Comparison of ENCODE assay signal across 1 cellular context in the genomic region with DNA sequence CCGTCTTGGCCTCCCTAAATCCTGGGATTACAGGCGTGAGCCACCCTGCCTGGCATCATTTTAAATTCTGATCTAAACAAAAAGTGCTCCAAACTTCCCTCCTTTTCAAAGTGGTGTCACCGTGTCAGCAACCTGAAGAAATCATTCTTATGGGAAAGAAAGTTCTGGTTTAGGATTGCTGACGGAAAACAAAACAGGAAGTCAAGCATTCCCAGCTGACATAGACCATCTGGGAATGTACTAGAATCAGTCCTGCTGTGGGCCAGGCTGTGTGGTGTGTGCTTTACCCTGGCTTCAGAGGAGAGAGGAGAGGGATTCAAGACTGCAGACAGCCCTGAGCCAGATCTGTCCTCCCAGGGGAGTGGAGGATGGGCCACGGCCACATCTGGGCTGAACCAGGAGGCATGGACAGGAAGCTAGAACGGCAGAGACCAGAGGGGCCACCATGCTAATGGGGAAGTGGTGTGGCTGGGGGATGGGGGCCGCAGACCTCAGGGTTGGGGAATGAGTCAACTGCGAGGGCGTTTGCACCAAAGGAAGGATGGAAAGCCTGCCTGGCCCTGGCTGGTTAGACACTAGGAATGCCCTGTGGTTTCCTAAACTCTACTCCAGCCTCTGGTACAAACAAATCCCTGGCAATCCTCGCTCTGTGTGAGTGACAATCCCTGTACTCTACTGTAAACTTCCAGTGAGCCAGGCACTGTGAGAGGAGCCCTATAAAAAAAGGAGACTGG.
A peak's percentile ranks its signal among the peaks of the same experiment; 100 is the strongest.
TF ChIP-seq lines count a peak whose summit lies in the region.

No MANE protein-coding gene starts in this region.

TF ChIP-seq in HepG2, 621 proteins besides CTCF, POLR2A, EP300 and RAD21 (continued from another document):
- TF ChIP-seq, protein P1, sequence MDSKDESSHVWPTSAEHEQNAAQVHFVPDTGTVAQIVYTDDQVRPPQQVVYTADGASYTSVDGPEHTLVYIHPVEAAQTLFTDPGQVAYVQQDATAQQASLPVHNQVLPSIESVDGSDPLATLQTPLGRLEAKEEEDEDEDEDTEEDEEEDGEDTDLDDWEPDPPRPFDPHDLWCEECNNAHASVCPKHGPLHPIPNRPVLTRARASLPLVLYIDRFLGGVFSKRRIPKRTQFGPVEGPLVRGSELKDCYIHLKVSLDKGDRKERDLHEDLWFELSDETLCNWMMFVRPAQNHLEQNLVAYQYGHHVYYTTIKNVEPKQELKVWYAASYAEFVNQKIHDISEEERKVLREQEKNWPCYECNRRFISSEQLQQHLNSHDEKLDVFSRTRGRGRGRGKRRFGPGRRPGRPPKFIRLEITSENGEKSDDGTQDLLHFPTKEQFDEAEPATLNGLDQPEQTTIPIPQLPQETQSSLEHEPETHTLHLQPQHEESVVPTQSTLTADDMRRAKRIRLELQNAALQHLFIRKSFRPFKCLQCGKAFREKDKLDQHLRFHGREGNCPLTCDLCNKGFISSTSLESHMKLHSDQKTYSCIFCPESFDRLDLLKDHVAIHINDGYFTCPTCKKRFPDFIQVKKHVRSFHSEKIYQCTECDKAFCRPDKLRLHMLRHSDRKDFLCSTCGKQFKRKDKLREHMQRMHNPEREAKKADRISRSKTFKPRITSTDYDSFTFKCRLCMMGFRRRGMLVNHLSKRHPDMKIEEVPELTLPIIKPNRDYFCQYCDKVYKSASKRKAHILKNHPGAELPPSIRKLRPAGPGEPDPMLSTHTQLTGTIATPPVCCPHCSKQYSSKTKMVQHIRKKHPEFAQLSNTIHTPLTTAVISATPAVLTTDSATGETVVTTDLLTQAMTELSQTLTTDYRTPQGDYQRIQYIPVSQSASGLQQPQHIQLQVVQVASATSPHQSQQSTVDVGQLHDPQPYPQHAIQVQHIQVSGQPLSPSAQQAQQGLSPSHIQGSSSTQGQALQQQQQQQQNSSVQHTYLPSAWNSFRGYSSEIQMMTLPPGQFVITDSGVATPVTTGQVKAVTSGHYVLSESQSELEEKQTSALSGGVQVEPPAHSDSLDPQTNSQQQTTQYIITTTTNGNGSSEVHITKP (CRISPR knock-in tag; IDR thresholded peaks at IDR 0.05; ENCODE audit: low read depth): 0 out of 2 replicates have a peak, but pooled peaks have one; percentile 22
- TF ChIP-seq, protein P2, sequence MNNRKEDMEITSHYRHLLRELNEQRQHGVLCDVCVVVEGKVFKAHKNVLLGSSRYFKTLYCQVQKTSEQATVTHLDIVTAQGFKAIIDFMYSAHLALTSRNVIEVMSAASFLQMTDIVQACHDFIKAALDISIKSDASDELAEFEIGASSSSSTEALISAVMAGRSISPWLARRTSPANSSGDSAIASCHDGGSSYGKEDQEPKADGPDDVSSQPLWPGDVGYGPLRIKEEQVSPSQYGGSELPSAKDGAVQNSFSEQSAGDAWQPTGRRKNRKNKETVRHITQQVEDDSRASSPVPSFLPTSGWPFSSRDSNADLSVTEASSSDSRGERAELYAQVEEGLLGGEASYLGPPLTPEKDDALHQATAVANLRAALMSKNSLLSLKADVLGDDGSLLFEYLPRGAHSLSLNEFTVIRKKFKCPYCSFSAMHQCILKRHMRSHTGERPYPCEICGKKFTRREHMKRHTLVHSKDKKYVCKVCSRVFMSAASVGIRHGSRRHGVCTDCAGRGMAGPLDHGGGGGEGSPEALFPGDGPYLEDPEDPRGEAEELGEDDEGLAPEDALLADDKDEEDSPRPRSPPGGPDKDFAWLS (CRISPR knock-in tag; IDR thresholded peaks at IDR 0.05; ENCODE audit: borderline replicate concordance): no peak
- TF ChIP-seq ZNF333 (CRISPR knock-in tag; IDR thresholded peaks at IDR 0.05; ENCODE audit: borderline replicate concordance): no peak
- no peak for TF ChIP-seq ZNF841 (CRISPR knock-in tag; IDR thresholded peaks at IDR 0.05; ENCODE audit: borderline replicate concordance)
- no peak for TF ChIP-seq ZNF235 (CRISPR knock-in tag; IDR thresholded peaks at IDR 0.05; ENCODE audit: borderline replicate concordance)
- TF ChIP-seq POLR2AphosphoS2 (IDR thresholded peaks at IDR 0.05; ENCODE audit: low read depth, low read length): no peak
- TF ChIP-seq ZNF317 (CRISPR knock-in tag; IDR thresholded peaks at IDR 0.05): no peak
- 0 out of 2 replicates have a peak, but pooled peaks have one; percentile 41 for TF ChIP-seq ZFP90 (CRISPR knock-in tag; IDR thresholded peaks at IDR 0.05; ENCODE audit: borderline replicate concordance)
- TF ChIP-seq XRCC5 (optimal IDR thresholded peaks at IDR 0.05; ENCODE audit: low read length): peak; percentile 60
- peak; percentile 51; the same call in 1 of the 2 replicates for TF ChIP-seq ZNF292 (CRISPR knock-in tag; IDR thresholded peaks at IDR 0.05; ENCODE audit: borderline replicate concordance, low read depth)
- TF ChIP-seq ZNF775 (CRISPR knock-in tag; IDR thresholded peaks at IDR 0.05; ENCODE audit: borderline replicate concordance): no peak
- peak; percentile 59 for TF ChIP-seq ELF3 (CRISPR knock-in tag; IDR thresholded peaks at IDR 0.05)
- TF ChIP-seq MYC (CRISPR knock-in tag; IDR thresholded peaks at IDR 0.05; ENCODE audit: borderline replicate concordance): peak; percentile 28; the same call in 1 of the 2 replicates
- TF ChIP-seq, protein P3, sequence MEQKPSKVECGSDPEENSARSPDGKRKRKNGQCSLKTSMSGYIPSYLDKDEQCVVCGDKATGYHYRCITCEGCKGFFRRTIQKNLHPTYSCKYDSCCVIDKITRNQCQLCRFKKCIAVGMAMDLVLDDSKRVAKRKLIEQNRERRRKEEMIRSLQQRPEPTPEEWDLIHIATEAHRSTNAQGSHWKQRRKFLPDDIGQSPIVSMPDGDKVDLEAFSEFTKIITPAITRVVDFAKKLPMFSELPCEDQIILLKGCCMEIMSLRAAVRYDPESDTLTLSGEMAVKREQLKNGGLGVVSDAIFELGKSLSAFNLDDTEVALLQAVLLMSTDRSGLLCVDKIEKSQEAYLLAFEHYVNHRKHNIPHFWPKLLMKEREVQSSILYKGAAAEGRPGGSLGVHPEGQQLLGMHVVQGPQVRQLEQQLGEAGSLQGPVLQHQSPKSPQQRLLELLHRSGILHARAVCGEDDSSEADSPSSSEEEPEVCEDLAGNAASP (CRISPR knock-in tag; IDR thresholded peaks at IDR 0.05; ENCODE audit: borderline replicate concordance): 0 out of 2 replicates have a peak, but pooled peaks have one; percentile 20
- peak; percentile 22; the same call in 1 of the 2 replicates for TF ChIP-seq RARA (CRISPR knock-in tag; IDR thresholded peaks at IDR 0.05)
- TF ChIP-seq FOSL2 (CRISPR knock-in tag; IDR thresholded peaks at IDR 0.05): peak; percentile 81
- peak; percentile 36; the same call in 1 of the 2 replicates for TF ChIP-seq NFKB2 (CRISPR knock-in tag; IDR thresholded peaks at IDR 0.05; ENCODE audit: borderline replicate concordance)
- TF ChIP-seq, protein P4, sequence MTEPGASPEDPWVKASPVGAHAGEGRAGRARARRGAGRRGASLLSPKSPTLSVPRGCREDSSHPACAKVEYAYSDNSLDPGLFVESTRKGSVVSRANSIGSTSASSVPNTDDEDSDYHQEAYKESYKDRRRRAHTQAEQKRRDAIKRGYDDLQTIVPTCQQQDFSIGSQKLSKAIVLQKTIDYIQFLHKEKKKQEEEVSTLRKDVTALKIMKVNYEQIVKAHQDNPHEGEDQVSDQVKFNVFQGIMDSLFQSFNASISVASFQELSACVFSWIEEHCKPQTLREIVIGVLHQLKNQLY (CRISPR knock-in tag; IDR thresholded peaks at IDR 0.05): 0 out of 2 replicates have a peak, but pooled peaks have one; percentile 25
- TF ChIP-seq GABPB1 (CRISPR knock-in tag; IDR thresholded peaks at IDR 0.05): peak; percentile 60
- 0 out of 2 replicates have a peak, but pooled peaks have one; percentile 8 for TF ChIP-seq GABPA (IDR thresholded peaks at IDR 0.05; ENCODE audit: low read depth, low read length)
- TF ChIP-seq GABPA (CRISPR knock-in tag; IDR thresholded peaks at IDR 0.05; ENCODE audit: low read depth): no peak; the same call in 1 of the 2 replicates
- TF ChIP-seq PHF8 (CRISPR knock-in tag; IDR thresholded peaks at IDR 0.05): no peak
- no peak for TF ChIP-seq MLLT10 (CRISPR knock-in tag; IDR thresholded peaks at IDR 0.05)
- peak; percentile 67 for TF ChIP-seq HOXA3 (CRISPR knock-in tag; IDR thresholded peaks at IDR 0.05)
- 0 out of 2 replicates have a peak, but pooled peaks have one; percentile 23 for TF ChIP-seq REPIN1 (CRISPR knock-in tag; IDR thresholded peaks at IDR 0.05; ENCODE audit: borderline replicate concordance, low read depth)
- TF ChIP-seq NCOA2 (CRISPR knock-in tag; IDR thresholded peaks at IDR 0.05): no peak
- TF ChIP-seq, protein P5, sequence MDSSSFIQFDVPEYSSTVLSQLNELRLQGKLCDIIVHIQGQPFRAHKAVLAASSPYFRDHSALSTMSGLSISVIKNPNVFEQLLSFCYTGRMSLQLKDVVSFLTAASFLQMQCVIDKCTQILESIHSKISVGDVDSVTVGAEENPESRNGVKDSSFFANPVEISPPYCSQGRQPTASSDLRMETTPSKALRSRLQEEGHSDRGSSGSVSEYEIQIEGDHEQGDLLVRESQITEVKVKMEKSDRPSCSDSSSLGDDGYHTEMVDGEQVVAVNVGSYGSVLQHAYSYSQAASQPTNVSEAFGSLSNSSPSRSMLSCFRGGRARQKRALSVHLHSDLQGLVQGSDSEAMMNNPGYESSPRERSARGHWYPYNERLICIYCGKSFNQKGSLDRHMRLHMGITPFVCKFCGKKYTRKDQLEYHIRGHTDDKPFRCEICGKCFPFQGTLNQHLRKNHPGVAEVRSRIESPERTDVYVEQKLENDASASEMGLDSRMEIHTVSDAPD (CRISPR knock-in tag; IDR thresholded peaks at IDR 0.05): 0 out of 2 replicates have a peak, but pooled peaks have one; percentile 37
- TF ChIP-seq POLR2G (IDR thresholded peaks at IDR 0.05; ENCODE audit: low read depth, low read length): peak; percentile 57
- no peak for TF ChIP-seq ZNF850 (CRISPR knock-in tag; conservative IDR thresholded peaks at IDR 0.05)
- no peak for TF ChIP-seq KDM4B (CRISPR knock-in tag; IDR thresholded peaks at IDR 0.05)
- TF ChIP-seq YY1 (IDR thresholded peaks at IDR 0.05; ENCODE audit: insufficient read depth, insufficient replicate concordance, low read depth, low read length): peak; percentile 13
- TF ChIP-seq, protein P6, sequence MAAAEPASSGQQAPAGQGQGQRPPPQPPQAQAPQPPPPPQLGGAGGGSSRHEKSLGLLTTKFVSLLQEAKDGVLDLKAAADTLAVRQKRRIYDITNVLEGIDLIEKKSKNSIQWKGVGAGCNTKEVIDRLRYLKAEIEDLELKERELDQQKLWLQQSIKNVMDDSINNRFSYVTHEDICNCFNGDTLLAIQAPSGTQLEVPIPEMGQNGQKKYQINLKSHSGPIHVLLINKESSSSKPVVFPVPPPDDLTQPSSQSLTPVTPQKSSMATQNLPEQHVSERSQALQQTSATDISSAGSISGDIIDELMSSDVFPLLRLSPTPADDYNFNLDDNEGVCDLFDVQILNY (CRISPR knock-in tag; conservative IDR thresholded peaks at IDR 0.05): no peak
- peak; percentile 49; the same call in 1 of the 2 replicates for TF ChIP-seq KAT8 (CRISPR knock-in tag; IDR thresholded peaks at IDR 0.05)
- no peak for TF ChIP-seq ZNF616 (CRISPR knock-in tag; IDR thresholded peaks at IDR 0.05; ENCODE audit: low read depth)
- TF ChIP-seq ZNF570 (CRISPR knock-in tag; IDR thresholded peaks at IDR 0.05; ENCODE audit: borderline replicate concordance): no peak
- peak; percentile 79; the same call in 1 of the 2 replicates for TF ChIP-seq TOPORS (CRISPR knock-in tag; IDR thresholded peaks at IDR 0.05)
- TF ChIP-seq ZNF644 (CRISPR knock-in tag; IDR thresholded peaks at IDR 0.05; ENCODE audit: low read depth): peak; percentile 66; the same call in 1 of the 2 replicates
- 0 out of 2 replicates have a peak, but pooled peaks have one; percentile 15 for TF ChIP-seq ATF7-NPFF (CRISPR knock-in tag; IDR thresholded peaks at IDR 0.05; ENCODE audit: low read depth)
- TF ChIP-seq ATRX (CRISPR knock-in tag; IDR thresholded peaks at IDR 0.05; ENCODE audit: borderline replicate concordance): no peak
- TF ChIP-seq, protein P7, sequence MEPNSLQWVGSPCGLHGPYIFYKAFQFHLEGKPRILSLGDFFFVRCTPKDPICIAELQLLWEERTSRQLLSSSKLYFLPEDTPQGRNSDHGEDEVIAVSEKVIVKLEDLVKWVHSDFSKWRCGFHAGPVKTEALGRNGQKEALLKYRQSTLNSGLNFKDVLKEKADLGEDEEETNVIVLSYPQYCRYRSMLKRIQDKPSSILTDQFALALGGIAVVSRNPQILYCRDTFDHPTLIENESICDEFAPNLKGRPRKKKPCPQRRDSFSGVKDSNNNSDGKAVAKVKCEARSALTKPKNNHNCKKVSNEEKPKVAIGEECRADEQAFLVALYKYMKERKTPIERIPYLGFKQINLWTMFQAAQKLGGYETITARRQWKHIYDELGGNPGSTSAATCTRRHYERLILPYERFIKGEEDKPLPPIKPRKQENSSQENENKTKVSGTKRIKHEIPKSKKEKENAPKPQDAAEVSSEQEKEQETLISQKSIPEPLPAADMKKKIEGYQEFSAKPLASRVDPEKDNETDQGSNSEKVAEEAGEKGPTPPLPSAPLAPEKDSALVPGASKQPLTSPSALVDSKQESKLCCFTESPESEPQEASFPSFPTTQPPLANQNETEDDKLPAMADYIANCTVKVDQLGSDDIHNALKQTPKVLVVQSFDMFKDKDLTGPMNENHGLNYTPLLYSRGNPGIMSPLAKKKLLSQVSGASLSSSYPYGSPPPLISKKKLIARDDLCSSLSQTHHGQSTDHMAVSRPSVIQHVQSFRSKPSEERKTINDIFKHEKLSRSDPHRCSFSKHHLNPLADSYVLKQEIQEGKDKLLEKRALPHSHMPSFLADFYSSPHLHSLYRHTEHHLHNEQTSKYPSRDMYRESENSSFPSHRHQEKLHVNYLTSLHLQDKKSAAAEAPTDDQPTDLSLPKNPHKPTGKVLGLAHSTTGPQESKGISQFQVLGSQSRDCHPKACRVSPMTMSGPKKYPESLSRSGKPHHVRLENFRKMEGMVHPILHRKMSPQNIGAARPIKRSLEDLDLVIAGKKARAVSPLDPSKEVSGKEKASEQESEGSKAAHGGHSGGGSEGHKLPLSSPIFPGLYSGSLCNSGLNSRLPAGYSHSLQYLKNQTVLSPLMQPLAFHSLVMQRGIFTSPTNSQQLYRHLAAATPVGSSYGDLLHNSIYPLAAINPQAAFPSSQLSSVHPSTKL (CRISPR knock-in tag; IDR thresholded peaks at IDR 0.05): 0 out of 2 replicates have a peak, but pooled peaks have one; percentile 21
- TF ChIP-seq CENPT (CRISPR knock-in tag; IDR thresholded peaks at IDR 0.05; ENCODE audit: low read depth): no peak
TF ChIP-seq in HepG2: peak in this region for 63.
